Comparison of ENCODE assay signal across 16 cellular contexts in genomic region chrX:25022499-25023325, GRCh38. TPM values are rescaled to one million over a fixed set of nuclear protein-coding genes. Genes with fewer than 3 reads are reported as not detected.
DNase-seq lines count a peak whose midpoint lies in the region; ATAC-seq and TF ChIP-seq lines count a peak whose summit lies in the region.
"Had no signal": no experiment of that assay in that cellular context is flagged by ENCODE, and none has a peak within 500 bp of the region (broad histone marks: within the 10 kb centered on the region; RNA-seq: fewer than 3 reads in every experiment).

No MANE protein-coding gene starts in this region.

- H3K18ac ChIP-seq in H9 (ENCODE audit: insufficient read length, low read depth, low read length): no peak overlapping the region

- no peak for ATAC-seq in effector memory CD8-positive, alpha-beta T cell (replicated peaks)
- ATAC-seq: left cardiac atrium had no signal

- H2BK120ac ChIP-seq in H9 (ENCODE audit: low read depth, low read length, poor library complexity, severe bottlenecking): no peak overlapping the region

- H3K27ac Mint-ChIP-seq in H9 (no peak overlapping the region), nephron progenitor cell (no peak overlapping the region)
- H3K27ac Mint-ChIP-seq in effector memory CD8-positive, alpha-beta T cell: no peak overlapping the region
- H3K27ac Mint-ChIP-seq: activated naive CD8-positive, alpha-beta T cell had no signal

- CTCF ChIA-PET in GM10248 (lab: Yijun Ruan, JAX): interaction anchor here (1.5 to 5.4 kb wide), 3 partner anchors 14 to 183 kb away, joined by 3 to 39 read pairs (median 6); no protein-coding TSS in a partner anchor

- no peak for DNase-seq in GM10248 (ENCODE audit: extremely low spot score)
- DNase-seq in H9: no peak
- no peak for DNase-seq in effector memory CD8-positive, alpha-beta T cell
- peak; percentile 41 for DNase-seq in nephron progenitor cell
- no peak for DNase-seq in iPS-NIHi11 (ENCODE audit: low spot score)
- no peak for DNase-seq in transverse colon
- no peak for DNase-seq in GM13976 (ENCODE audit: low spot score)
- no peak for DNase-seq in NCI-H524 (lab: John Stamatoyannopoulos, UW)
- DNase-seq: left cardiac atrium, MG63, NCI-H187 treated with DMSO at 0.1 percent for 48 hours, NCI-H510A, SK-N-SH had no signal

- TF ChIP-seq CTCF in GM10248 (IDR thresholded peaks at IDR 0.05; ENCODE audit: control extremely low read depth, extremely low read depth, low read depth, missing control alignments): peak; percentile 11
- TF ChIP-seq CTCF in H9 (conservative IDR thresholded peaks at IDR 0.05): peak; percentile 64
- TF ChIP-seq CTCF in nephron progenitor cell (IDR thresholded peaks at IDR 0.05): peak; percentile 23
- TF ChIP-seq CTCF in transverse colon (IDR thresholded peaks at IDR 0.05): no peak
- no peak for TF ChIP-seq CTCF in GM13976 (IDR thresholded peaks at IDR 0.05; ENCODE audit: borderline replicate concordance, control extremely low read depth, extremely low read depth, insufficient read depth, missing control alignments)

- no peak overlapping the region for H2BK20ac ChIP-seq in H9 (ENCODE audit: low read depth, low read length, poor library complexity, severe bottlenecking)

- H3K56ac ChIP-seq in H9 (ENCODE audit: insufficient read length, low read depth, low read length): no peak overlapping the region

- H3K4me2 ChIP-seq in H9 (ENCODE audit: insufficient read depth, insufficient read length, low read length): peak overlapping the region; percentile 62
- H3K4me2 ChIP-seq: SK-N-SH had no signal

- TF ChIP-seq EP300 in transverse colon (IDR thresholded peaks at IDR 0.05; ENCODE audit: low read depth): no peak

- H2BK15ac ChIP-seq in H9 (ENCODE audit: low read depth, low read length): no peak overlapping the region

- no peak overlapping the region for H3K4me3 ChIP-seq in transverse colon
- H3K4me3 ChIP-seq: MG63 had no signal

- H3K36me3 ChIP-seq in transverse colon: no peaks in the 10 kb centered on the region
- H3K36me3 ChIP-seq: MG63 had no signal

- H3K4me1 Mint-ChIP-seq in H9 (peaks cover 64 to 80% of the 10 kb centered on the region in 2 experiments), nephron progenitor cell (peaks cover 22% of the 10 kb centered on the region)
- peaks cover 15 to 18% of the 10 kb centered on the region in 2 donors for H3K4me1 Mint-ChIP-seq in effector memory CD8-positive, alpha-beta T cell (ENCODE audit: low read depth in 2 of 2)

- no peak overlapping the region for H2AFZ ChIP-seq in H9 (ENCODE audit: low read length)

- H3K9me3 Mint-ChIP-seq in H9 (peaks cover 0 to 3% of the 10 kb centered on the region in 2 experiments; a peak in 2 of 5 replicates), nephron progenitor cell (peaks cover under 1% of the 10 kb centered on the region)
- H3K9me3 Mint-ChIP-seq in effector memory CD8-positive, alpha-beta T cell: no peaks in the 10 kb centered on the region

- no peak overlapping the region for H3K4ac ChIP-seq in H9 (ENCODE audit: low read depth, low read length)

- peaks cover 20% of the 10 kb centered on the region for H3K23me2 ChIP-seq in H9 (ENCODE audit: insufficient read length, low read depth, low read length, poor library complexity, severe bottlenecking)

- H2BK5ac ChIP-seq in H9 (ENCODE audit: insufficient read length, low read length): no peak overlapping the region

- no peak overlapping the region for H2AK5ac ChIP-seq in H9 (ENCODE audit: insufficient read length, low read length)

- peak overlapping the region; percentile 48 to 73 for H3K4me3 Mint-ChIP-seq in H9
- H3K4me3 Mint-ChIP-seq in effector memory CD8-positive, alpha-beta T cell: peak overlapping the region; percentile 30 to 56
- no peak overlapping the region for H3K4me3 Mint-ChIP-seq in nephron progenitor cell

- H3K23ac ChIP-seq in H9 (ENCODE audit: insufficient read length, low read depth, low read length): no peak overlapping the region

- H3K27me3 ChIP-seq in H9 (ENCODE audit: insufficient read depth, low read length): peaks cover 52% of the 10 kb centered on the region
- peaks cover 69% of the 10 kb centered on the region for H3K27me3 ChIP-seq in transverse colon

- no peak overlapping the region for H4K5ac ChIP-seq in H9 (ENCODE audit: insufficient read length, low read depth, low read length)

- no peaks in the 10 kb centered on the region for H3K9me3 ChIP-seq in H9 (ENCODE audit: control insufficient read depth, low read depth, low read length)
- no peaks in the 10 kb centered on the region for H3K9me3 ChIP-seq in transverse colon
- H3K9me3 ChIP-seq: MG63, SK-N-SH had no signal

- H3K27me3 Mint-ChIP-seq in H9 (ENCODE audit: low read depth) (peaks cover 85% of the 10 kb centered on the region), nephron progenitor cell (ENCODE audit: low read depth, poor library complexity) (peaks cover 97% of the 10 kb centered on the region)
- peaks cover 62 to 72% of the 10 kb centered on the region in 2 donors for H3K27me3 Mint-ChIP-seq in effector memory CD8-positive, alpha-beta T cell

- H3K27ac ChIP-seq in H9 (ENCODE audit: insufficient read length, low read depth, low read length) (no peak overlapping the region), transverse colon (no peak overlapping the region)

- no peak overlapping the region for H4K8ac ChIP-seq in H9 (replicated peaks; ENCODE audit: insufficient read length, low read depth, low read length)

- H3K79me1 ChIP-seq in H9 (ENCODE audit: insufficient read depth, low read depth, low read length, poor library complexity, severe bottlenecking): no peaks in the 10 kb centered on the region

- no CpG with 5 or more reads among the region's 59 CpGs for WGBS in H9 (ENCODE audit: extremely low coverage, insufficient read length, low lambda C conversion rate)
- WGBS in transverse colon (ENCODE audit: low coverage in 1 of 2), 2 donors: 44 to 57% methylated on average over 2 to 58 of the region's 59 CpGs

- H3K14ac ChIP-seq in H9 (ENCODE audit: insufficient read depth, low read length): no peak overlapping the region; the same call in 1 of the 2 replicates

- H3K36me3 Mint-ChIP-seq in H9 (ENCODE audit: insufficient read depth in 1 of 3, low read depth in 3 of 3): no peaks in the 10 kb centered on the region
- H3K36me3 Mint-ChIP-seq in effector memory CD8-positive, alpha-beta T cell (ENCODE audit: insufficient read depth): peaks cover 3% of the 10 kb centered on the region
- no peaks in the 10 kb centered on the region for H3K36me3 Mint-ChIP-seq in nephron progenitor cell (ENCODE audit: low read depth)
- H3K36me3 Mint-ChIP-seq: activated naive CD8-positive, alpha-beta T cell had no signal

- no peaks in the 10 kb centered on the region for H4K20me1 ChIP-seq in H9 (ENCODE audit: control insufficient read depth, insufficient read depth, insufficient read length)

- H4K91ac ChIP-seq in H9 (ENCODE audit: insufficient read length, low read depth, low read length): no peak overlapping the region

- POLR2A ChIA-PET in GM10248 (lab: Yijun Ruan, JAX): no interaction called here

- intact Hi-C loops in transverse colon (cut with DNase I; ENCODE audit: low total_unique reads): no loop called here

- no peak overlapping the region for H3T11ph ChIP-seq in H9 (ENCODE audit: low read length)

- no peak overlapping the region for H2BK12ac ChIP-seq in H9 (ENCODE audit: insufficient read length, low read depth, low read length)

- in situ Hi-C loops in transverse colon (cut with MboI; ENCODE audit: low pct_ligation_motif_present in 1 of 4, low pct_unique_long_range_greater_than_20kb in 1 of 4, low sequenced_read_pairs in 3 of 4) (no loop called here), GM13976 (cut with MboI; ENCODE audit: low sequenced_read_pairs, unreplicated experiment) (no loop called here)

- TF ChIP-seq POLR2A in transverse colon (IDR thresholded peaks at IDR 0.05): no peak

- H3K9ac ChIP-seq in H9 (ENCODE audit: extremely low read depth, insufficient read length, low read length): no peak overlapping the region
- H3K9ac ChIP-seq: SK-N-SH had no signal

- peaks cover 2% of the 10 kb centered on the region; the same call in 1 of the 2 replicates for H3K4me1 ChIP-seq in H9 (ENCODE audit: insufficient read depth, low read length)
- H3K4me1 ChIP-seq in transverse colon: peaks cover 3 to 13% (median 5%) of the 10 kb centered on the region in 4 donors

- H3K79me2 ChIP-seq in H9 (ENCODE audit: insufficient read depth, low read length): no peaks in the 10 kb centered on the region

RNA-seq across cellular contexts. Expression of gene ARX, which starts 6.9 kb away (rescaled TPM):
- total RNA-seq in H9 (2021) (0.24 and 0.42 TPM in 2 replicates), transverse colon (not detected)
- total RNA-seq: HT-29, left cardiac atrium, subcutaneous adipose tissue had no signal

Comparison
In these comparisons a context has a peak if more than half of its experiments do, and no peak if none do; other contexts are left out.
1. CTCF ChIP-seq: peak in GM10248 (single experiment), H9 (single experiment) and nephron progenitor cell (single experiment); none in transverse colon (0 of 5) and GM13976 (single experiment).